Comparison of ENCODE assay signal across 8 cellular contexts in the genomic region with DNA sequence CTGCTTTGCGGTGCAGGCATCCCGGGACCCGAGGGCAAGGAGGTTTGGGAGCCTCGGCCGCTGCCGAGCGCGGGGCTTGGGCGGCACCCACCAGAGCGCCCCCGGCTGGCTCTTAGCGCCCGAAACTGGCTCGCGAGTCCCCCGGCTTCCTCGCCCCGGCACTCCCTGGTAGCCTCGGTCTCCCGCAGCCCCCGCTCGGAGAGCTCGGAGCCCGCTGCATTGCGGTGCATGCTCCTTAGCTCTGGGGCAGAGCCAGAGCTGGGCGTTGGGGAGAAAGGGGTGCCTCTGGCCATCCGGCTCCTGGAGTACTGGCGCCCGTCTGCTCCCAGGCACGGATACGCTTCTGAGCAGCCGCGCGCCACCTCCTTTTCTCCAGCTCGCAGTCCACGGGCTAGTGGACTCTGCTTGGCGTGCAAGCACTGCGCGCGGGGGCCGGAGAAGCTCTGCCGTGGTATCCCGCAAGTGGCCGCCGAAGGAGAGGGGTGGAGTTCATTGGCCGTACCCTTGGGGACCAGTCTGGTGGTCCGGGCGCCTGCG. TPM values are rescaled to one million over a fixed set of nuclear protein-coding genes. Genes with fewer than 3 reads are reported as not detected.
DNase-seq lines count a peak whose midpoint lies in the region; ATAC-seq, FAIRE-seq and TF ChIP-seq lines count a peak whose summit lies in the region.

No MANE protein-coding gene starts in this region.

- H3K27ac ChIP-seq in OCI-LY3 (ENCODE audit: low read length): peak overlapping the region; percentile 98

- peak overlapping the region; percentile 96 for H3K4me2 ChIP-seq in OCI-LY3 (ENCODE audit: low read length)

- intact Hi-C loops in Calu3 (cut with micrococcal nuclease; ENCODE audit: unreplicated experiment): loop anchor here (1.0 kb wide), 1 partner anchor 708 kb away; no protein-coding TSS in a partner anchor

- ATAC-seq in GM21619 (IDR thresholded peaks at IDR 0.05; ENCODE audit: unreplicated experiment) (peak; percentile 11), omental fat pad (ENCODE audit: low FRiP score) (peak; percentile 13), HG03469 (IDR thresholded peaks at IDR 0.05; ENCODE audit: unreplicated experiment) (no peak)

- H3K27me3 Mint-ChIP-seq in Calu3 (ENCODE audit: unreplicated experiment): peaks cover 93% of the 10 kb centered on the region

- FAIRE-seq in RCC 7860 (lab: Jason Lieb, UNC): no peak

- TF ChIP-seq CTCF in Calu3 (IDR thresholded peaks at IDR 0.05; ENCODE audit: unreplicated experiment) (no peak), OCI-LY3 (IDR thresholded peaks at IDR 0.05; ENCODE audit: low read depth, low read length) (no peak), omental fat pad (IDR thresholded peaks at IDR 0.05) (no peak)

- H3K27me3 ChIP-seq in OCI-LY3 (ENCODE audit: low read depth, low read length): 0 out of 2 replicates have a peak, but pooled peaks cover 5% of the 10 kb centered on the region

- peaks cover 11% of the 10 kb centered on the region for H3K36me3 Mint-ChIP-seq in Calu3 (ENCODE audit: insufficient read depth, unreplicated experiment)

- peaks cover 26% of the 10 kb centered on the region for H4K20me1 ChIP-seq in OCI-LY3 (ENCODE audit: insufficient read depth, low read length)

- H2AFZ ChIP-seq in OCI-LY3 (ENCODE audit: low read depth, low read length): no peak overlapping the region

- peaks cover 67% of the 10 kb centered on the region for H3K79me2 ChIP-seq in OCI-LY3 (ENCODE audit: low read length)

- peak overlapping the region; percentile 97 for H3K9ac ChIP-seq in OCI-LY3 (ENCODE audit: low read length)

- H3K4me1 ChIP-seq in OCI-LY3 (ENCODE audit: low read length): peaks cover 54% of the 10 kb centered on the region

- no peaks in the 10 kb centered on the region for H3K9me3 Mint-ChIP-seq in Calu3 (ENCODE audit: low read depth, unreplicated experiment)

- peak overlapping the region; percentile 90 for H3K4me3 ChIP-seq in OCI-LY3 (ENCODE audit: low read length)

- CTCF ChIA-PET in Calu3 (lab: Charles Lee): interaction anchor here (1.3 to 2.8 kb wide), 3 partner anchors 182 to 1100 kb away, joined by 3 to 44 read pairs (median 4); no protein-coding TSS in a partner anchor

- no TSS peak for BruUV-seq in Calu3 (replicated peaks; lab: Mats Ljungman, UMichigan)

- peaks cover 60% of the 10 kb centered on the region for H3K36me3 ChIP-seq in OCI-LY3 (replicated peaks; ENCODE audit: low read depth, low read length)

- H3K9me3 ChIP-seq in OCI-LY3 (ENCODE audit: insufficient read depth, low read length): peaks cover 14% of the 10 kb centered on the region

- DNase-seq in Calu3: no peak
- DNase-seq in fibroblast of peridontal ligament (ENCODE audit: extremely low read depth): peak; percentile 37
- no peak for DNase-seq in omental fat pad (ENCODE audit: low spot score)
- DNase-seq in NCI-H524 treated with DMSO at 0.1 percent for 48 hours (lab: John Stamatoyannopoulos, UW): no peak
- DNase-seq in RCC 7860 (ENCODE audit: low spot score): no peak

- no peak overlapping the region for H3K27ac Mint-ChIP-seq in Calu3 (ENCODE audit: unreplicated experiment)

- H3K4me3 Mint-ChIP-seq in Calu3 (ENCODE audit: low read depth, unreplicated experiment): peak overlapping the region; percentile 91

- H3K4me1 Mint-ChIP-seq in Calu3 (ENCODE audit: low read depth, unreplicated experiment): peaks cover 14% of the 10 kb centered on the region

RNA-seq across cellular contexts. Expression of gene EPHB1, which starts 0.8 kb away (rescaled TPM):
- total RNA-seq in Calu3 (2022) (0.73 and 0.81 TPM in 2 replicates), omental fat pad (1 to 10 TPM in 2 of 4 donors, under 1 TPM in 2; 0.74 to 2.2 (median 1.1) TPM)
